ENCODE assay signal across 9 cellular contexts in the genomic region with DNA sequence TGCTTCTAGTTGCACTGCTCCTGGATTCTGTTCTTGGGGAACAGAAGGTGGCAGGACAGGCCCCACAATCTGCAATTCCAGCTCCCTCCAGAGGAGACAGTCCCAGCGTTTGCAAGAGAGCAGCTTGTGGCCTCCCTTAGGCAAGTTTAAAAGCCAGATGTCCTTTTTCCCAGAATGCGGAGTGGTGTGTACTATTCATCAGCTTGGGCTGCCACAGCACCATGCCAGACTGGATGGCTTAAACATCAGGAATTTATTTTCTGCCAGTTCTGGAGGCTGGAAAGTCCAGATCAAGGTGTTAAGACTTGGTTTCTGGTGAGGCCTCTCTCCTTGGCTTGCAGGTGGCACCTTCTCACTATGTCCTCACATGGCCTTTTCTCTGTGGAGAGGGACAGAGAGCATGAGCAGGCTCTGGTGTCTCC. TPM values are rescaled to one million over a fixed set of nuclear protein-coding genes. Genes with fewer than 3 reads are reported as not detected.
A peak's percentile ranks its signal among the peaks of the same experiment; 100 is the strongest.
DNase-seq lines count a peak whose midpoint lies in the region; ATAC-seq and TF ChIP-seq lines count a peak whose summit lies in the region.
"Had no signal": no experiment of that assay in that cellular context is flagged by ENCODE, and none has a peak within 500 bp of the region (broad histone marks: within the 10 kb centered on the region; RNA-seq: fewer than 3 reads in every experiment).

No MANE protein-coding gene starts in this region.

- ATAC-seq in gastrocnemius medialis (no peak), GM18519 (IDR thresholded peaks at IDR 0.05; ENCODE audit: low FRiP score, unreplicated experiment) (no peak)

- H3K27ac ChIP-seq in smooth muscle cell (ENCODE audit: low read depth) (no peak overlapping the region), gastrocnemius medialis (no peak overlapping the region)
- H3K27ac ChIP-seq: cardiac muscle cell had no signal

- H3K9me3 ChIP-seq in smooth muscle cell (replicated peaks; ENCODE audit: low read depth) (no peaks in the 10 kb centered on the region), gastrocnemius medialis (no peaks in the 10 kb centered on the region)

- H3K9me3 Mint-ChIP-seq in activated naive CD4-positive, alpha-beta T cell treated with anti-CD3 and anti-CD28 coated beads, Interleukin-2, amount 10 ng/mL, durations not matched to agents 7 days and 5 days, result no peaks in the 10 kb centered on the region
- H3K9me3 Mint-ChIP-seq in chondrocyte (ENCODE audit: low read depth), result no peaks in the 10 kb centered on the region

- no peak for TF ChIP-seq POLR2A in gastrocnemius medialis (IDR thresholded peaks at IDR 0.05)

- CTCF ChIA-PET in activated naive CD4-positive, alpha-beta T cell treated with anti-CD3 and anti-CD28 coated beads, Interleukin-2, amount 10 ng/mL, durations not matched to agents 7 days and 5 days (lab: Charles Lee), result interaction anchor here (0.7 to 1.3 kb wide), 3 partner anchors 100 to 166 kb away, joined by 3 to 4 read pairs (median 3); no protein-coding TSS in a partner anchor

- WGBS in smooth muscle cell (ENCODE audit: low lambda C conversion rate), result 20% methylated on average over 2 of the region's 2 CpGs

- no peaks in the 10 kb centered on the region for H3K79me2 ChIP-seq in smooth muscle cell (ENCODE audit: low read depth)

- peaks cover 66% of the 10 kb centered on the region for H3K4me1 Mint-ChIP-seq in activated naive CD4-positive, alpha-beta T cell treated with anti-CD3 and anti-CD28 coated beads, Interleukin-2, amount 10 ng/mL, durations not matched to agents 7 days and 5 days
- H3K4me1 Mint-ChIP-seq in chondrocyte (ENCODE audit: low read depth), result peaks cover 35% of the 10 kb centered on the region

- TF ChIP-seq CTCF in chondrocyte (IDR thresholded peaks at IDR 0.05) (peak; percentile 66), smooth muscle cell (IDR thresholded peaks at IDR 0.05; ENCODE audit: borderline replicate concordance, insufficient read depth, poor library complexity, severe bottlenecking) (peak; percentile 12), gastrocnemius medialis (IDR thresholded peaks at IDR 0.05 in 4 of 5, conservative IDR thresholded peaks at IDR 0.05 in 1 of 5) (peak in 1 of 5 experiments; percentile 24)

- no peak overlapping the region for H2AFZ ChIP-seq in smooth muscle cell (ENCODE audit: low read depth)

- peak overlapping the region; percentile 56 for H3K27ac Mint-ChIP-seq in activated naive CD4-positive, alpha-beta T cell treated with anti-CD3 and anti-CD28 coated beads, Interleukin-2, amount 10 ng/mL, durations not matched to agents 7 days and 5 days
- H3K27ac Mint-ChIP-seq in chondrocyte (ENCODE audit: unreplicated experiment), result no peak overlapping the region

- no peaks in the 10 kb centered on the region for H4K20me1 ChIP-seq in smooth muscle cell (ENCODE audit: low read depth)

- H3K9ac ChIP-seq in smooth muscle cell (ENCODE audit: low read depth), result no peak overlapping the region

- peaks cover 30% of the 10 kb centered on the region for H3K36me3 Mint-ChIP-seq in activated naive CD4-positive, alpha-beta T cell treated with anti-CD3 and anti-CD28 coated beads, Interleukin-2, amount 10 ng/mL, durations not matched to agents 7 days and 5 days
- no peaks in the 10 kb centered on the region for H3K36me3 Mint-ChIP-seq in chondrocyte (ENCODE audit: low read depth)

- no peaks in the 10 kb centered on the region for H3K36me3 ChIP-seq in smooth muscle cell (ENCODE audit: low read depth)
- no peaks in the 10 kb centered on the region for H3K36me3 ChIP-seq in gastrocnemius medialis
- H3K36me3 ChIP-seq: cardiac muscle cell had no signal

- peak; percentile 37 for DNase-seq in activated naive CD4-positive, alpha-beta T cell treated with anti-CD3 and anti-CD28 coated beads, Interleukin-2, amount 10 ng/mL, durations not matched to agents 7 days and 5 days
- DNase-seq in activated naive CD4-positive, alpha-beta T cell treated with anti-CD3 and anti-CD28 coated beads, Interleukin-2, amount 50 U/mL, for 16 hours, result no peak
- DNase-seq in NCI-H460 (ENCODE audit: extremely low read depth, low read depth) (peak; percentile 45), chondrocyte (ENCODE audit: low spot score) (no peak), smooth muscle cell (lab: John Stamatoyannopoulos, UW; ENCODE audit: unreplicated experiment) (no peak), gastrocnemius medialis (no peak)
- no peak for DNase-seq in stimulated activated naive CD4-positive, alpha-beta T cell treated with Interleukin-2 at 50 U/mL for 16 hours (lab: John Stamatoyannopoulos, UW)

- in situ Hi-C loops in gastrocnemius medialis (cut with MboI; ENCODE audit: low sequenced_read_pairs in 4 of 4), result no loop called here

- no peaks in the 10 kb centered on the region for H3F3A ChIP-seq in smooth muscle cell (ENCODE audit: low read depth)

- intact Hi-C loops in gastrocnemius medialis (cut with DNase I; ENCODE audit: low total_unique reads), result no loop called here

- no peaks in the 10 kb centered on the region for H3K27me3 Mint-ChIP-seq in activated naive CD4-positive, alpha-beta T cell treated with anti-CD3 and anti-CD28 coated beads, Interleukin-2, amount 10 ng/mL, durations not matched to agents 7 days and 5 days
- H3K27me3 Mint-ChIP-seq in chondrocyte (ENCODE audit: low read depth), result no peaks in the 10 kb centered on the region

- no peak overlapping the region for H3K4me3 Mint-ChIP-seq in activated naive CD4-positive, alpha-beta T cell treated with anti-CD3 and anti-CD28 coated beads, Interleukin-2, amount 10 ng/mL, durations not matched to agents 7 days and 5 days
- no peak overlapping the region for H3K4me3 Mint-ChIP-seq in chondrocyte (ENCODE audit: unreplicated experiment)

- H3K4me1 ChIP-seq in smooth muscle cell (ENCODE audit: low read depth) (peaks cover 14% of the 10 kb centered on the region), gastrocnemius medialis (peaks cover 12 to 14% of the 10 kb centered on the region in 2 donors)

- no peak overlapping the region for H3K4me2 ChIP-seq in smooth muscle cell

- no peaks in the 10 kb centered on the region for H3K27me3 ChIP-seq in smooth muscle cell (ENCODE audit: low read depth)
- peaks cover 0 to 4% (median 0%) of the 10 kb centered on the region in 3 donors for H3K27me3 ChIP-seq in gastrocnemius medialis
- H3K27me3 ChIP-seq: cardiac muscle cell had no signal

- H3K4me3 ChIP-seq in smooth muscle cell, result no peak overlapping the region
- no peak overlapping the region for H3K4me3 ChIP-seq in gastrocnemius medialis
- H3K4me3 ChIP-seq: cardiac muscle cell had no signal

RNA-seq across cellular contexts. Expression of a gene that starts 11.7 kb away (rescaled TPM):
- 0.66 and 0.82 TPM in 2 replicates for total RNA-seq in NCI-H460 (2014; rRNA removed; shearing (Covaris generic))
- polyA plus RNA-seq in NCI-H460 (2014; cell fraction: nucleus; rRNA removed), result 2.5 and 4.9 TPM in 2 replicates
- total RNA-seq in chondrocyte (2.5 to 6.2 TPM (median 3.5 TPM) in 3 replicates), smooth muscle cell (2.8 and 7.0 TPM in 2 replicates), gastrocnemius medialis (under 1 TPM in 3 of 4 donors, not detected in 1; 0.02 to 0.25 (median 0.07) TPM)
- polyA plus RNA-seq in smooth muscle cell, result 0.16 and 5.1 TPM in 2 replicates

RNA-seq across cellular contexts. Expression of a gene that starts 47.3 kb away (rescaled TPM):
- total RNA-seq in NCI-H460 (2014; rRNA removed; shearing (Covaris generic)), result not detected in 2 replicates
- polyA plus RNA-seq in NCI-H460 (2014; cell fraction: nucleus; rRNA removed), result not detected in 2 replicates
- total RNA-seq in chondrocyte (not detected in 3 replicates), smooth muscle cell (4.9 TPM in 1 of 2 replicates, not detected in the other), gastrocnemius medialis (not detected)
- polyA plus RNA-seq in smooth muscle cell, result 1.1 and 1.8 TPM in 2 replicates
- total RNA-seq: cardiac muscle cell had no signal

RNA-seq across cellular contexts. Expression of a gene that starts 51.2 kb away (rescaled TPM):
- not detected in 2 replicates for total RNA-seq in NCI-H460 (2014; rRNA removed; shearing (Covaris generic))
- polyA plus RNA-seq in NCI-H460 (2014; cell fraction: nucleus; rRNA removed), result not detected in 2 replicates
- total RNA-seq in chondrocyte (not detected in 3 replicates), smooth muscle cell (0.27 TPM in 1 of 2 replicates, not detected in the other), gastrocnemius medialis (under 1 TPM in 1 of 4 donors, not detected in 3; 0.97 TPM)
- not detected in 2 replicates for polyA plus RNA-seq in smooth muscle cell
- total RNA-seq: cardiac muscle cell had no signal
- polyA plus RNA-seq: cardiac muscle cell had no signal

Comparison
In these comparisons a context has a peak if more than half of its experiments do, and no peak if none do; other contexts are left out.
1. DNase-seq: peak in activated naive CD4-positive, alpha-beta T cell treated with anti-CD3 and anti-CD28 coated beads, Interleukin-2, amount 10 ng/mL, durations not matched to agents 7 days and 5 days (single experiment) and NCI-H460 (single experiment); none in activated naive CD4-positive, alpha-beta T cell treated with anti-CD3 and anti-CD28 coated beads, Interleukin-2, amount 50 U/mL, for 16 hours (single experiment), chondrocyte (single experiment), smooth muscle cell (single experiment), gastrocnemius medialis (0 of 2) and stimulated activated naive CD4-positive, alpha-beta T cell treated with Interleukin-2 at 50 U/mL for 16 hours (single experiment).